In the genomic region with DNA sequence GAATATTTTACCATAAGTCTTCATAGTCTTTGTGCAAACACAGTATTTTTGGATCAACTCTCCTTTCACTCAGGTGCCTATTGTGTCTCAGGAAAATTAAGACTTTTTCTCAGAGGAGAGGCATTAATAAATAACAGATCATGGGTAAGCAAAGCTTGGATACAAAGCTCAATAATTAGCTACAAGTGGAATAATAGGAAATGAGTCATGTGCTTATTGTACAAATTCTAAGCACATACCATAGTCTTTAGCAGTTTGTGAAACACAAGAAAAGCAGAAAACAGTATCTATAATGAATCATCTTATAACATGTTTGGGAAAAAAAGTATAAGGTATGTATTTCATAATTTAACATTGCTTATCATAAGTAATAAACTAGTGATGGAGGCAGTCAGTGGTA, we compare ENCODE assay signal across 19 cellular contexts.
"Had no signal": no experiment of that assay in that cellular context is flagged by ENCODE, and none has a peak within 500 bp of the region (broad histone marks: within the 10 kb centered on the region; RNA-seq: fewer than 3 reads in every experiment).

No MANE protein-coding gene starts in this region.

- H2AFZ ChIP-seq: parathyroid adenoma had no signal

- H3K4me1 ChIP-seq: colonic mucosa, lower lobe of right lung, parathyroid adenoma, stomach had no signal

- H3K27ac ChIP-seq: brain microvascular endothelial cell, colonic mucosa, lower lobe of right lung, neutrophil, parathyroid adenoma, stomach had no signal

- H3K4me3 ChIP-seq: colonic mucosa, lower lobe of right lung, smooth muscle cell, stomach had no signal

- H3K9ac ChIP-seq: parathyroid adenoma had no signal

- H3K36me3 ChIP-seq: brain microvascular endothelial cell, colonic mucosa, lower lobe of right lung, neutrophil, stomach had no signal

- ATAC-seq: activated CD4-positive, alpha-beta T cell treated with anti-CD3 and anti-CD28 coated beads for 36 hours; activated naive CD8-positive, alpha-beta T cell treated with anti-CD3 and anti-CD28 coated beads, Interleukin-2, amount 50 U/mL, for 24 hours; activated T-helper 17 cell treated with anti-CD3 and anti-CD28 coated beads, Interleukin-2, amount 50 U/mL, for 72 hours; esophagus mucosa; lower lobe of right lung; natural killer cell treated with Interleukin-12 subunit alpha and Interleukin-12 subunit beta and Interleukin-15 and Interleukin-18, amount 100 ng/mL, for 72 hours; sciatic nerve; WTC11 had no signal

- H3K9me3 ChIP-seq: colonic mucosa, lower lobe of right lung, neutrophil had no signal

- DNase-seq: activated CD4-positive, alpha-beta T cell treated with anti-CD3 and anti-CD28 coated beads for 36 hours; activated CD4-positive, alpha-beta T cell treated with anti-CD3 and anti-CD28 coated beads, Interleukin-2, amount 50 U/mL, for 48 hours; activated naive CD4-positive, alpha-beta T cell treated with Interleukin-2 at 50 U/mL for 16 hours; activated naive CD8-positive, alpha-beta T cell treated with anti-CD3 and anti-CD28 coated beads, Interleukin-2, amount 50 U/mL, for 24 hours; anterior cingulate cortex; brain microvascular endothelial cell; colonic mucosa; lower lobe of right lung; stimulated activated CD4-positive, alpha-beta T cell treated with anti-CD3 and anti-CD28 coated beads, Interleukin-4, amount 100 ng/mL, for 1 hour; stomach; trophoblast cell had no signal

- H3K27me3 ChIP-seq: brain microvascular endothelial cell, colonic mucosa, neutrophil, stomach had no signal

- H3K4me2 ChIP-seq: smooth muscle cell had no signal
